Comparison of ENCODE assay signal across 19 cellular contexts in genomic region chr4:168724960-168725359, GRCh38.
A peak's percentile ranks its signal among the peaks of the same experiment; 100 is the strongest.
DNase-seq lines count a peak whose midpoint lies in the region; ATAC-seq and TF ChIP-seq lines count a peak whose summit lies in the region.
"Had no signal": no experiment of that assay in that cellular context is flagged by ENCODE, and none has a peak within 500 bp of the region (broad histone marks: within the 10 kb centered on the region; RNA-seq: fewer than 3 reads in every experiment).

No MANE protein-coding gene starts in this region.

- TF ChIP-seq RAD21 in Ishikawa (IDR thresholded peaks at IDR 0.05; ENCODE audit: low read depth) = no peak

- in situ Hi-C loops in brain microvascular endothelial cell (cut with HindIII; ENCODE audit: low pct_ligation_motif_present, low sequenced_read_pairs) = no loop called here

- no peak for TF ChIP-seq EP300 in Ishikawa (IDR thresholded peaks at IDR 0.05; ENCODE audit: borderline replicate concordance)

- ATAC-seq in GM18519 (IDR thresholded peaks at IDR 0.05; ENCODE audit: low FRiP score, unreplicated experiment) = peak; percentile 41
- no peak for ATAC-seq in GM19328 (IDR thresholded peaks at IDR 0.05; ENCODE audit: unreplicated experiment)
- ATAC-seq: HCT116 had no signal

- no peaks in the 10 kb centered on the region for H3K27me3 ChIP-seq in brain microvascular endothelial cell (replicated peaks)
- H3K27me3 ChIP-seq: breast epithelium had no signal

- peak overlapping the region; percentile 69 for H3K27ac Mint-ChIP-seq in osteocyte (ENCODE audit: unreplicated experiment)
- H3K27ac Mint-ChIP-seq in activated naive CD8-positive, alpha-beta T cell treated with anti-CD3 and anti-CD28 coated beads for 36 hours = no peak overlapping the region
- H3K27ac Mint-ChIP-seq: activated CD4-positive, alpha-beta memory T cell treated with anti-CD3 and anti-CD28 coated beads, Interleukin-2, amount 10 ng/mL, durations not matched to agents 7 days and 5 days; CD4-positive, alpha-beta memory T cell; type B pancreatic cell had no signal

- DNase-seq in brain microvascular endothelial cell (peak; percentile 33), osteocyte (ENCODE audit: extremely low spot score, unreplicated experiment) (no peak), NCI-H1436 treated with DMSO at 0.1 percent for 48 hours (lab: John Stamatoyannopoulos, UW) (no peak)
- no peak for DNase-seq in activated naive CD8-positive, alpha-beta T cell treated with anti-CD3 and anti-CD28 coated beads for 36 hours
- DNase-seq: activated CD4-positive, alpha-beta memory T cell treated with anti-CD3 and anti-CD28 coated beads, Interleukin-2, amount 10 ng/mL, durations not matched to agents 7 days and 5 days; activated effector memory CD4-positive, alpha-beta T cell treated with anti-CD3 and anti-CD28 coated beads, Interleukin-2, amount 50 U/mL, for 16 hours; CD4-positive, alpha-beta memory T cell; glutamatergic neuron; Kasumi-1; NCI-H2029; NCI-H774; Right ventricle myocardium superior; T-helper 9 cell had no signal

- no peak overlapping the region for H3K4me3 Mint-ChIP-seq in osteocyte (ENCODE audit: unreplicated experiment)
- H3K4me3 Mint-ChIP-seq in activated naive CD8-positive, alpha-beta T cell treated with anti-CD3 and anti-CD28 coated beads for 36 hours = no peak overlapping the region
- H3K4me3 Mint-ChIP-seq: activated CD4-positive, alpha-beta memory T cell treated with anti-CD3 and anti-CD28 coated beads, Interleukin-2, amount 10 ng/mL, durations not matched to agents 7 days and 5 days; CD4-positive, alpha-beta memory T cell; type B pancreatic cell had no signal

- no peaks in the 10 kb centered on the region for H3K27me3 Mint-ChIP-seq in osteocyte (ENCODE audit: unreplicated experiment)
- H3K27me3 Mint-ChIP-seq in activated naive CD8-positive, alpha-beta T cell treated with anti-CD3 and anti-CD28 coated beads for 36 hours = peaks cover 15% of the 10 kb centered on the region
- H3K27me3 Mint-ChIP-seq: type B pancreatic cell had no signal

- TF ChIP-seq CTCF in brain microvascular endothelial cell (IDR thresholded peaks at IDR 0.05; ENCODE audit: low read depth, low read length, missing control alignments) = no peak
- TF ChIP-seq CTCF in osteocyte (IDR thresholded peaks at IDR 0.05) = no peak

- no peaks in the 10 kb centered on the region for H3K36me3 ChIP-seq in brain microvascular endothelial cell (replicated peaks)
- H3K36me3 ChIP-seq: breast epithelium had no signal

- no peak overlapping the region for H3K4me3 ChIP-seq in brain microvascular endothelial cell (ENCODE audit: low read depth, low read length)
- H3K4me3 ChIP-seq: breast epithelium had no signal

- no peak overlapping the region for H3K27ac ChIP-seq in brain microvascular endothelial cell
- H3K27ac ChIP-seq: breast epithelium had no signal

- H3K9me3 Mint-ChIP-seq in osteocyte (ENCODE audit: unreplicated experiment) = peaks cover 12% of the 10 kb centered on the region
- H3K9me3 Mint-ChIP-seq in activated naive CD8-positive, alpha-beta T cell treated with anti-CD3 and anti-CD28 coated beads for 36 hours = peaks cover 8% of the 10 kb centered on the region
- H3K9me3 Mint-ChIP-seq: activated CD4-positive, alpha-beta memory T cell treated with anti-CD3 and anti-CD28 coated beads, Interleukin-2, amount 10 ng/mL, durations not matched to agents 7 days and 5 days had no signal

- H3K4me1 Mint-ChIP-seq in osteocyte (ENCODE audit: unreplicated experiment) = peaks cover 42% of the 10 kb centered on the region
- peaks cover 10% of the 10 kb centered on the region for H3K4me1 Mint-ChIP-seq in activated naive CD8-positive, alpha-beta T cell treated with anti-CD3 and anti-CD28 coated beads for 36 hours

- peaks cover 63% of the 10 kb centered on the region for H3K36me3 Mint-ChIP-seq in osteocyte (ENCODE audit: unreplicated experiment)
- H3K36me3 Mint-ChIP-seq in activated naive CD8-positive, alpha-beta T cell treated with anti-CD3 and anti-CD28 coated beads for 36 hours = no peaks in the 10 kb centered on the region
- H3K36me3 Mint-ChIP-seq: CD4-positive, alpha-beta memory T cell had no signal

TF ChIP-seq in Ishikawa, 13 proteins besides CTCF, POLR2A, EP300 and RAD21:
- peak; percentile 42; the same call in 1 of the 2 replicates for TF ChIP-seq NFIC (IDR thresholded peaks at IDR 0.05)
- TF ChIP-seq TEAD4 (IDR thresholded peaks at IDR 0.05) = peak; percentile 55; the same call in 1 of the 2 replicates
- no peak for TF ChIP-seq CEBPB (IDR thresholded peaks at IDR 0.05)
